17 cellular contexts compared by ENCODE assay signal in the genomic region with DNA sequence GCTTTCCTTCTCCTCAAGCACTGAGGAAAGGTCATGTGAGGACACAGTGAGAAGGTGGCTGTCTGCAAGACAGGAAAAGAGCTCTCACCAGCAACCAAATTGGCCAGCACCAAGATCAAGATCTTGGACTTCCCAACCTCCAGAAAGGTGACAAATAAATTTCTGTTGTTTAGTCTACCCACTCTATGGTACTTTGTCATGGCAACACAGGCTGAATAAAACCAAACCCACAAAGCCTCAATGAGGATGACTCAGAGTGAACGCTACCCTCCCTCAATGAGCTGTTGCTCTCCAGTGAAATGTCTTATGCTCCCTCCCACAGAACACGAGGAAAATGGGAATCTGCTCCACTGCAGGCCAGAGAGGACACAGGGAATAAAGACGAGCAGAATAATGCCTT.
DNase-seq lines count a peak whose midpoint lies in the region; ATAC-seq, FAIRE-seq and TF ChIP-seq lines count a peak whose summit lies in the region.
"Had no signal": no experiment of that assay in that cellular context is flagged by ENCODE, and none has a peak within 500 bp of the region (broad histone marks: within the 10 kb centered on the region; RNA-seq: fewer than 3 reads in every experiment).

No MANE protein-coding gene starts in this region.

- CTCF ChIA-PET in K562 (lab: Yijun Ruan, JAX; ENCODE audit: low intra/inter-chr PET ratio) = no interaction called here

- TF ChIP-seq CTCF in NB4 (IDR thresholded peaks at IDR 0.05; ENCODE audit: low read depth, low read length) (no peak), K562 (IDR thresholded peaks at IDR 0.05 in 2 of 3, conservative IDR thresholded peaks at IDR 0.05 in 1 of 3; ENCODE audit: insufficient read depth in 2 of 3, low read depth in 1 of 3, low read length in 3 of 3) (no peak), GM13976 (IDR thresholded peaks at IDR 0.05; ENCODE audit: borderline replicate concordance, control extremely low read depth, extremely low read depth, insufficient read depth, missing control alignments) (no peak), glutamatergic neuron (IDR thresholded peaks at IDR 0.05; ENCODE audit: partially characterized antibody, unreplicated experiment) (no peak)

- intact Hi-C loops in K562 (cut with micrococcal nuclease) = no loop called here

- no peaks in the 10 kb centered on the region for H3K4me1 ChIP-seq in K562 (replicated peaks in 1 of 2; ENCODE audit: control insufficient read depth in 2 of 2, insufficient read depth in 2 of 2, low read length in 2 of 2)

- H3K79me2 ChIP-seq in K562 (ENCODE audit: control insufficient read depth, insufficient read depth, low read length) = no peaks in the 10 kb centered on the region

- ATAC-seq in activated T-cell treated with anti-CD3 and anti-CD28 coated beads, Interleukin-2, amount 50 U/mL, for 72 hours (replicated peaks in 1 of 2) = peak; percentile 90 to 91
- no peak for ATAC-seq in K562
- ATAC-seq: naive thymus-derived CD8-positive, alpha-beta T cell had no signal

- in situ Hi-C loops in K562 (cut with MboI) = no loop called here
- in situ Hi-C loops in GM13976 (cut with MboI; ENCODE audit: low sequenced_read_pairs, unreplicated experiment) = no loop called here

- no TSS peak for BruUV-seq in K562 (replicated peaks; lab: Mats Ljungman, UMichigan)

- no peak for TF ChIP-seq RAD21 in K562 (CRISPR knock-in tag; conservative IDR thresholded peaks at IDR 0.05 in 1 of 2, IDR thresholded peaks at IDR 0.05 in 1 of 2)

- no peak overlapping the region for H3K9ac ChIP-seq in K562 (ENCODE audit: insufficient read depth in 1 of 2, low read depth in 2 of 2, low read length in 2 of 2)

- no peaks in the 10 kb centered on the region for H3K36me3 ChIP-seq in K562 (ENCODE audit: control insufficient read depth, insufficient read depth, low read length)

- no peaks in the 10 kb centered on the region for H3K36me3 Mint-ChIP-seq in activated T-cell treated with anti-CD3 and anti-CD28 coated beads, Interleukin-2, amount 50 U/mL, for 72 hours (ENCODE audit: insufficient read depth in 2 of 2)
- H3K36me3 Mint-ChIP-seq in activated T-cell treated with anti-CD3 and anti-CD28 coated beads, Interleukin-2, amount 50 U/mL, for 24 hours (ENCODE audit: low read depth) = no peaks in the 10 kb centered on the region
- no peaks in the 10 kb centered on the region for H3K36me3 Mint-ChIP-seq in stimulated activated naive CD8-positive, alpha-beta T cell treated with anti-CD3 and anti-CD28 coated beads, Interleukin-15, Interleukin-2, amounts not matched to agents 100 ng/mL and 50 ng/mL, for 24 hours (ENCODE audit: low read depth)
- no peaks in the 10 kb centered on the region for H3K36me3 Mint-ChIP-seq in glutamatergic neuron (ENCODE audit: unreplicated experiment)

- H3K9me1 ChIP-seq in K562 (ENCODE audit: control insufficient read depth, insufficient read depth, low read length) = no peaks in the 10 kb centered on the region

- TF ChIP-seq POLR2A in NB4 (IDR thresholded peaks at IDR 0.05; ENCODE audit: extremely low read depth, insufficient read length) = no peak
- no peak for TF ChIP-seq POLR2A in K562 (conservative IDR thresholded peaks at IDR 0.05)

- DNase-seq in activated T-cell treated with anti-CD3 and anti-CD28 coated beads, Interleukin-2, amount 50 U/mL, for 72 hours = peak; percentile 11
- DNase-seq in activated T-cell treated with anti-CD3 and anti-CD28 coated beads, Interleukin-2, amount 50 U/mL, for 24 hours = no peak
- DNase-seq in NB4 (ENCODE audit: low read depth) (peak; percentile 48), K562 (ENCODE audit: extremely low read depth in 1 of 4, low spot score in 3 of 4) (no peak), GM13976 (ENCODE audit: low spot score) (no peak), glutamatergic neuron (no peak), mesenteric fat pad (ENCODE audit: low spot score) (no peak)
- DNase-seq: AML-193; DMS153; endodermal cell; naive thymus-derived CD8-positive, alpha-beta T cell; NCI-H2029; NCI-H69; stimulated activated CD4-positive, alpha-beta T cell treated with anti-CD3 and anti-CD28 coated beads, Interleukin-15, amount 100 ng/mL, for 24 hours; substantia nigra had no signal

- WGBS in K562 (ENCODE audit: insufficient coverage, low coverage, missing lambda C conversion rate) = 11% methylated on average over 3 of the region's 3 CpGs

- TF ChIP-seq EP300 in K562 (IDR thresholded peaks at IDR 0.05; ENCODE audit: low read length) = no peak

- no peaks in the 10 kb centered on the region for H4K20me1 ChIP-seq in K562 (replicated peaks; ENCODE audit: control insufficient read depth, insufficient read depth, low read length)

- peaks cover 0 to 13% of the 10 kb centered on the region in 2 donors for H3K9me3 Mint-ChIP-seq in activated T-cell treated with anti-CD3 and anti-CD28 coated beads, Interleukin-2, amount 50 U/mL, for 72 hours
- peaks cover 6% of the 10 kb centered on the region for H3K9me3 Mint-ChIP-seq in activated T-cell treated with anti-CD3 and anti-CD28 coated beads, Interleukin-2, amount 50 U/mL, for 24 hours
- H3K9me3 Mint-ChIP-seq in stimulated activated naive CD8-positive, alpha-beta T cell treated with anti-CD3 and anti-CD28 coated beads, Interleukin-15, Interleukin-2, amounts not matched to agents 100 ng/mL and 50 ng/mL, for 24 hours = peaks cover 17% of the 10 kb centered on the region
- no peaks in the 10 kb centered on the region for H3K9me3 Mint-ChIP-seq in glutamatergic neuron (ENCODE audit: unreplicated experiment)
- H3K9me3 Mint-ChIP-seq: endodermal cell had no signal

- H3K4me3 ChIP-seq in NB4 (ENCODE audit: low read depth, low read length) = no peak overlapping the region
- H3K4me3 ChIP-seq in K562 = no peak overlapping the region

- no peak for FAIRE-seq in K562 (lab: Jason Lieb, UNC)

- no peaks in the 10 kb centered on the region for H3K9me3 ChIP-seq in K562 (replicated peaks; ENCODE audit: control insufficient read depth, insufficient read depth, low read depth, low read length)

- no peak overlapping the region for H3K4me3 Mint-ChIP-seq in activated T-cell treated with anti-CD3 and anti-CD28 coated beads, Interleukin-2, amount 50 U/mL, for 72 hours
- no peak overlapping the region for H3K4me3 Mint-ChIP-seq in activated T-cell treated with anti-CD3 and anti-CD28 coated beads, Interleukin-2, amount 50 U/mL, for 24 hours
- peak overlapping the region; percentile 10 for H3K4me3 Mint-ChIP-seq in stimulated activated naive CD8-positive, alpha-beta T cell treated with anti-CD3 and anti-CD28 coated beads, Interleukin-15, Interleukin-2, amounts not matched to agents 100 ng/mL and 50 ng/mL, for 24 hours
- H3K4me3 Mint-ChIP-seq in glutamatergic neuron (ENCODE audit: unreplicated experiment) = no peak overlapping the region
- H3K4me3 Mint-ChIP-seq: activated naive CD8-positive, alpha-beta T cell; endodermal cell; naive thymus-derived CD8-positive, alpha-beta T cell had no signal

- H2AFZ ChIP-seq in K562 (ENCODE audit: low read depth, low read length) = no peak overlapping the region

- no peak overlapping the region for H3K27ac Mint-ChIP-seq in activated T-cell treated with anti-CD3 and anti-CD28 coated beads, Interleukin-2, amount 50 U/mL, for 72 hours
- H3K27ac Mint-ChIP-seq in activated T-cell treated with anti-CD3 and anti-CD28 coated beads, Interleukin-2, amount 50 U/mL, for 24 hours = no peak overlapping the region
- no peak overlapping the region for H3K27ac Mint-ChIP-seq in stimulated activated naive CD8-positive, alpha-beta T cell treated with anti-CD3 and anti-CD28 coated beads, Interleukin-15, Interleukin-2, amounts not matched to agents 100 ng/mL and 50 ng/mL, for 24 hours
- no peak overlapping the region for H3K27ac Mint-ChIP-seq in glutamatergic neuron (ENCODE audit: unreplicated experiment)
- H3K27ac Mint-ChIP-seq: activated naive CD8-positive, alpha-beta T cell; endodermal cell; naive thymus-derived CD8-positive, alpha-beta T cell had no signal

- no peaks in the 10 kb centered on the region for H3K27me3 Mint-ChIP-seq in activated T-cell treated with anti-CD3 and anti-CD28 coated beads, Interleukin-2, amount 50 U/mL, for 72 hours (ENCODE audit: low read depth)
- no peaks in the 10 kb centered on the region for H3K27me3 Mint-ChIP-seq in activated T-cell treated with anti-CD3 and anti-CD28 coated beads, Interleukin-2, amount 50 U/mL, for 24 hours
- H3K27me3 Mint-ChIP-seq in stimulated activated naive CD8-positive, alpha-beta T cell treated with anti-CD3 and anti-CD28 coated beads, Interleukin-15, Interleukin-2, amounts not matched to agents 100 ng/mL and 50 ng/mL, for 24 hours = no peaks in the 10 kb centered on the region
- H3K27me3 Mint-ChIP-seq in glutamatergic neuron (ENCODE audit: unreplicated experiment) = no peaks in the 10 kb centered on the region
- H3K27me3 Mint-ChIP-seq: activated naive CD8-positive, alpha-beta T cell; naive thymus-derived CD8-positive, alpha-beta T cell had no signal

- peaks cover 10% of the 10 kb centered on the region for H3K4me1 Mint-ChIP-seq in activated T-cell treated with anti-CD3 and anti-CD28 coated beads, Interleukin-2, amount 50 U/mL, for 72 hours (ENCODE audit: low read depth)
- H3K4me1 Mint-ChIP-seq in activated T-cell treated with anti-CD3 and anti-CD28 coated beads, Interleukin-2, amount 50 U/mL, for 24 hours (ENCODE audit: low read depth) = peaks cover 7% of the 10 kb centered on the region
- H3K4me1 Mint-ChIP-seq in stimulated activated naive CD8-positive, alpha-beta T cell treated with anti-CD3 and anti-CD28 coated beads, Interleukin-15, Interleukin-2, amounts not matched to agents 100 ng/mL and 50 ng/mL, for 24 hours (ENCODE audit: low read depth) = peaks cover 7% of the 10 kb centered on the region
- no peaks in the 10 kb centered on the region for H3K4me1 Mint-ChIP-seq in glutamatergic neuron (ENCODE audit: low read depth, unreplicated experiment)
- H3K4me1 Mint-ChIP-seq: naive thymus-derived CD8-positive, alpha-beta T cell had no signal

- no peaks in the 10 kb centered on the region for H3K27me3 ChIP-seq in K562 (ENCODE audit: control insufficient read depth in 2 of 2, insufficient read depth in 2 of 2, low read length in 2 of 2)

- H3K27ac ChIP-seq in K562 (ENCODE audit: extremely low read depth, low read depth, low read length) = no peak overlapping the region

- POLR2A ChIA-PET in K562 (lab: Yijun Ruan, JAX) = interaction anchor here (1.0 kb wide), 1 partner anchor 9 kb away, joined by 3 read pairs; no protein-coding TSS in a partner anchor

- H3K4me2 ChIP-seq in K562 (ENCODE audit: insufficient read depth, low read length) = no peak overlapping the region

TF ChIP-seq in K562, 482 proteins besides CTCF, POLR2A, EP300 and RAD21 (continues in another document):
- TF ChIP-seq JUND (IDR thresholded peaks at IDR 0.05; ENCODE audit: borderline replicate concordance, low read depth, low read length) = no peak
- 0 out of 3 replicates have a peak, but pooled peaks have one; percentile 40 for TF ChIP-seq JUND (tag; IDR thresholded peaks at IDR 0.05; ENCODE audit: borderline replicate concordance, low read depth, low read length)

Comparison
In these comparisons a context has a peak if more than half of its experiments do, and no peak if none do; other contexts are left out.
1. DNase-seq: peak in activated T-cell treated with anti-CD3 and anti-CD28 coated beads, Interleukin-2, amount 50 U/mL, for 72 hours (2 of 2) and NB4 (single experiment); none in activated T-cell treated with anti-CD3 and anti-CD28 coated beads, Interleukin-2, amount 50 U/mL, for 24 hours (single experiment), K562 (0 of 4), GM13976 (single experiment), glutamatergic neuron (single experiment) and mesenteric fat pad (single experiment).